Comparison of ENCODE assay signal across 1 cellular context in genomic region chr12:64452559-64453329, GRCh38.
TF ChIP-seq lines count a peak whose summit lies in the region.

No MANE protein-coding gene starts in this region.

TF ChIP-seq in HEK293, 187 proteins besides CTCF, POLR2A, EP300 and RAD21 (continued from another document):
- TF ChIP-seq PRDM10 (tag by site-specific recombination; IDR thresholded peaks at IDR 0.05) (no peak), ZNF37A (tag by site-specific recombination; IDR thresholded peaks at IDR 0.05) (no peak), YY2 (tag by site-specific recombination; IDR thresholded peaks at IDR 0.05) (no peak), ZIC2 (tag by site-specific recombination; IDR thresholded peaks at IDR 0.05) (0 out of 2 replicates have a peak, but pooled peaks have one; percentile 2), ZBTB1 (tag by site-specific recombination; IDR thresholded peaks at IDR 0.05) (no peak), ZNF645 (tag by site-specific recombination; IDR thresholded peaks at IDR 0.05) (no peak), IKZF3 (tag by site-specific recombination; IDR thresholded peaks at IDR 0.05) (peak; percentile 47; the same call in 1 of the 2 replicates), ZNF549 (tag by site-specific recombination; IDR thresholded peaks at IDR 0.05) (no peak), ZNF138 (tag by site-specific recombination; IDR thresholded peaks at IDR 0.05; ENCODE audit: borderline replicate concordance) (no peak), ZNF639 (tag by site-specific recombination; IDR thresholded peaks at IDR 0.05) (no peak), OVOL3 (tag by site-specific recombination; IDR thresholded peaks at IDR 0.05) (no peak), ZNF596 (tag by site-specific recombination; IDR thresholded peaks at IDR 0.05) (no peak), ZNF785 (tag by site-specific recombination; IDR thresholded peaks at IDR 0.05) (no peak), ELK4 (IDR thresholded peaks at IDR 0.05; ENCODE audit: borderline replicate concordance, low read depth, low read length) (no peak)
